In genomic region chr17:38572292-38572664, GRCh38 we compare ENCODE assay signal across 9 cellular contexts. TPM values are rescaled to one million over a fixed set of nuclear protein-coding genes. Genes with fewer than 3 reads are reported as not detected.
DNase-seq lines count a peak whose midpoint lies in the region; TF ChIP-seq lines count a peak whose summit lies in the region.
"Had no signal": no experiment of that assay in that cellular context is flagged by ENCODE, and none has a peak within 500 bp of the region (broad histone marks: within the 10 kb centered on the region; RNA-seq: fewer than 3 reads in every experiment).

No MANE protein-coding gene starts in this region.

- CTCF ChIA-PET in Caco-2 (lab: Charles Lee) = interaction anchor here (1.0 kb wide), 1 partner anchor 14 kb away, joined by 11 read pairs; no protein-coding TSS in a partner anchor

- no peak for TF ChIP-seq POLR2A in esophagus squamous epithelium (IDR thresholded peaks at IDR 0.05)

- no peaks in the 10 kb centered on the region for H3K79me2 ChIP-seq in MM.1S (ENCODE audit: low read length)

- H3K4me1 ChIP-seq in Caco-2 (peaks cover 6% of the 10 kb centered on the region; the same call in 1 of the 2 replicates), MM.1S (ENCODE audit: low read length) (no peaks in the 10 kb centered on the region), esophagus squamous epithelium (peaks cover 8 to 16% (median 13%) of the 10 kb centered on the region in 3 donors)

- H3K4me2 ChIP-seq in MM.1S (ENCODE audit: low read depth, low read length) = peak overlapping the region; percentile 39; the same call in 1 of the 2 replicates

- no peaks in the 10 kb centered on the region for H3K4me1 Mint-ChIP-seq in Caco-2 (ENCODE audit: low read depth, unreplicated experiment)
- peaks cover 2% of the 10 kb centered on the region for H3K4me1 Mint-ChIP-seq in activated CD4-positive, alpha-beta T cell treated with anti-CD3 and anti-CD28 coated beads, Interleukin-2, amount 10 ng/mL, durations not matched to agents 24 days and 14 days

- BruUV-seq in Caco-2 (replicated peaks; lab: Mats Ljungman, UMichigan) = no TSS peak

- no peak for TF ChIP-seq CTCF in Caco-2 (IDR thresholded peaks at IDR 0.05; ENCODE audit: insufficient read depth in 1 of 2, low read depth in 1 of 2, low read length in 1 of 2, severe bottlenecking in 1 of 2, unreplicated experiment in 1 of 2)
- TF ChIP-seq CTCF in MM.1S (IDR thresholded peaks at IDR 0.05; ENCODE audit: low read length) = no peak
- no peak for TF ChIP-seq CTCF in esophagus squamous epithelium (IDR thresholded peaks at IDR 0.05)
- no peak for TF ChIP-seq CTCF in retinal pigment epithelial cell (conservative IDR thresholded peaks at IDR 0.05; ENCODE audit: low read depth, low read length)

- POLR2A ChIA-PET in Caco-2 (lab: Charles Lee) = interaction anchor here (0.6 kb wide), 1 partner anchor 948 kb away, joined by 3 read pairs; no protein-coding TSS in a partner anchor

- WGBS in esophagus squamous epithelium, 2 donors = 4% methylated on average over 5 of the region's 25 CpGs; no CpG with 5 or more reads in 1 of the 2 donors

- DNase-seq in Caco-2 (no peak), MM.1S (no peak), esophagus squamous epithelium (lab: John Stamatoyannopoulos, UW) (no peak), retinal pigment epithelial cell (ENCODE audit: low read depth) (no peak), HK-2 (ENCODE audit: unreplicated experiment) (no peak), GM03348 (ENCODE audit: low spot score) (no peak), NCI-H1105 treated with DMSO at 0.1 percent for 48 hours (lab: John Stamatoyannopoulos, UW) (no peak)
- no peak for DNase-seq in activated CD4-positive, alpha-beta T cell treated with anti-CD3 and anti-CD28 coated beads, Interleukin-2, amount 10 ng/mL, durations not matched to agents 24 days and 14 days
- DNase-seq: amniotic stem cell had no signal

- no peaks in the 10 kb centered on the region for H3F3A ChIP-seq in MM.1S (ENCODE audit: insufficient read depth, low read length)

- H3K27ac ChIP-seq in MM.1S (ENCODE audit: low read length) (no peak overlapping the region), esophagus squamous epithelium (no peak overlapping the region)

- H3K4me3 Mint-ChIP-seq in Caco-2 (ENCODE audit: unreplicated experiment) = peak overlapping the region; percentile 61
- no peak overlapping the region for H3K4me3 Mint-ChIP-seq in activated CD4-positive, alpha-beta T cell treated with anti-CD3 and anti-CD28 coated beads, Interleukin-2, amount 10 ng/mL, durations not matched to agents 24 days and 14 days

- H3K9me3 Mint-ChIP-seq in Caco-2 (ENCODE audit: unreplicated experiment) = no peaks in the 10 kb centered on the region
- H3K9me3 Mint-ChIP-seq in activated CD4-positive, alpha-beta T cell treated with anti-CD3 and anti-CD28 coated beads, Interleukin-2, amount 10 ng/mL, durations not matched to agents 24 days and 14 days = no peaks in the 10 kb centered on the region

- H3K36me3 ChIP-seq in Caco-2 (ENCODE audit: control insufficient read depth, insufficient read depth, low read length) (no peaks in the 10 kb centered on the region), MM.1S (replicated peaks; ENCODE audit: insufficient read depth, low read length) (no peaks in the 10 kb centered on the region), esophagus squamous epithelium (no peaks in the 10 kb centered on the region)

- H3K9me3 ChIP-seq in Caco-2 (no peaks in the 10 kb centered on the region), MM.1S (replicated peaks; ENCODE audit: insufficient read depth, low read length) (no peaks in the 10 kb centered on the region), esophagus squamous epithelium (no peaks in the 10 kb centered on the region)

- no peaks in the 10 kb centered on the region for H3K27me3 Mint-ChIP-seq in Caco-2 (ENCODE audit: insufficient read depth, unreplicated experiment)
- peaks cover 80% of the 10 kb centered on the region for H3K27me3 Mint-ChIP-seq in activated CD4-positive, alpha-beta T cell treated with anti-CD3 and anti-CD28 coated beads, Interleukin-2, amount 10 ng/mL, durations not matched to agents 24 days and 14 days

- peaks cover 5% of the 10 kb centered on the region for H3K36me3 Mint-ChIP-seq in Caco-2 (ENCODE audit: insufficient read depth, unreplicated experiment)
- H3K36me3 Mint-ChIP-seq in activated CD4-positive, alpha-beta T cell treated with anti-CD3 and anti-CD28 coated beads, Interleukin-2, amount 10 ng/mL, durations not matched to agents 24 days and 14 days (ENCODE audit: low read depth) = no peaks in the 10 kb centered on the region

- no peak overlapping the region for H3K27ac Mint-ChIP-seq in Caco-2 (ENCODE audit: unreplicated experiment)
- no peak overlapping the region for H3K27ac Mint-ChIP-seq in activated CD4-positive, alpha-beta T cell treated with anti-CD3 and anti-CD28 coated beads, Interleukin-2, amount 10 ng/mL, durations not matched to agents 24 days and 14 days

- H3K9ac ChIP-seq in MM.1S (ENCODE audit: low read length) = no peak overlapping the region

- no peaks in the 10 kb centered on the region for H3K9me2 ChIP-seq in MM.1S (replicated peaks; ENCODE audit: insufficient read depth, low read length)

- H2AFZ ChIP-seq in MM.1S (ENCODE audit: low read length) = no peak overlapping the region

- H3K27me3 ChIP-seq in Caco-2 (replicated peaks; ENCODE audit: control insufficient read depth, insufficient read depth, low read length) = no peaks in the 10 kb centered on the region
- peaks cover 97% of the 10 kb centered on the region for H3K27me3 ChIP-seq in MM.1S (replicated peaks; ENCODE audit: insufficient read depth, low read length)
- peaks cover 0 to 100% (median 21%) of the 10 kb centered on the region in 4 donors for H3K27me3 ChIP-seq in esophagus squamous epithelium

- H3K4me3 ChIP-seq in Caco-2 (ENCODE audit: low read depth, low read length) (peak overlapping the region; percentile 28), MM.1S (ENCODE audit: low read length) (no peak overlapping the region; the same call in 1 of the 2 replicates), esophagus squamous epithelium (peak overlapping the region in 3 of 4 donors; percentile 16 to 59 (median 40)), retinal pigment epithelial cell (ENCODE audit: low read length) (peak overlapping the region; percentile 43)

- intact Hi-C loops in Caco-2 (cut with micrococcal nuclease; ENCODE audit: unreplicated experiment) (no loop called here), esophagus squamous epithelium (cut with DNase I) (no loop called here)
- intact Hi-C loops in activated CD4-positive, alpha-beta T cell treated with anti-CD3 and anti-CD28 coated beads, Interleukin-2, amount 10 ng/mL, durations not matched to agents 24 days and 14 days (cut with micrococcal nuclease) = loop anchor here (5.0 kb wide), 1 partner anchor 1030 kb away; no protein-coding TSS in a partner anchor

- H4K20me1 ChIP-seq in MM.1S (ENCODE audit: insufficient read depth, low read length) = no peaks in the 10 kb centered on the region; the same call in 1 of the 2 replicates

RNA-seq across cellular contexts. Expression of gene SRCIN1, which starts 33.5 kb away (rescaled TPM):
- total RNA-seq in Caco-2 (2022) (23.6 and 25.8 TPM in 2 replicates), esophagus squamous epithelium (1 to 10 TPM in 3 of 4 donors, under 1 TPM in 1; 0.09 to 1.7 (median 1.3) TPM)
- 0.21 and 0.26 TPM in 2 replicates for total RNA-seq in activated CD4-positive, alpha-beta T cell treated with anti-CD3 and anti-CD28 coated beads, Interleukin-2, amount 10 ng/mL, durations not matched to agents 24 days and 14 days
